In the genomic region with DNA sequence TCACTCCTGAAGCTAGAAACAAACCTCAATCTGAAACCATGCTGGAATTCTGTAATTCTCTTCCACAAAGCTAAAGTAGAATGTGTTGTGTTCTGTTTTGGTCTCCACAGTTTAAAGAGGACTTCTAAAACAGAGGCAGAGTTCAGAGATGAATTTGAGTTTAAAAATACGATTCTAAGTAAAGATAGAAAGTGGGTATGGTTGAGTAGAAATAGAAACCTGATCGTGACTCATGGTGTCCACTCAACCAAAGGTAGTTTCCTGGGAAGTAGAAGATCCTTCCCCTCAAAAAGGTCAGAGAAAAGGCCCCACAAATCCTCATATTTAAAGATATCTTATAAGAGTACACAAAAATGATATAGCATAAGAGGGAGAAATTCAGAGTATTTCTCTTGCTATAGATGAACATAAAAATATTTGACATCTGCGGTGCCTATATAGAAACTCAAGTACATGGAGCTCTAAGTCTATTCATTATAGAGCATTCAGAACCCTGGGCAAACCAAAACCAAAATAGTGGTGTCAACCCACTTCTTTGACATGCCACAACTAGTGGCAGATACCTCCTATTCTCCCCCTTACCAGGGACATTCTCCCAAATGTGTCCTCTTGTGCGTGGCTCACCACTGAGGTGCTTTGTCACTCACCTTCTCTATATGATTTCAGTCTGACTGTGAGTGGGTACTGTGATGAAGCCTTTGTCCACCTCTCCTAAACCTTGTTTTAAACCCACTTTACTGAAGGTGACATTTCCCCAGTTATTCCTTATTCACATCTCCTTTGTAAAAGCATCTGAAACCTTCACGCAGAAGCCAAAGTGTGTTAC, we compare ENCODE assay signal across 1 cellular context.
TF ChIP-seq lines count a peak whose summit lies in the region.

No MANE protein-coding gene starts in this region.

TF ChIP-seq in GM12878, 131 proteins besides CTCF, POLR2A, EP300 and RAD21 (continued from another document):
- TF ChIP-seq, protein P1, sequence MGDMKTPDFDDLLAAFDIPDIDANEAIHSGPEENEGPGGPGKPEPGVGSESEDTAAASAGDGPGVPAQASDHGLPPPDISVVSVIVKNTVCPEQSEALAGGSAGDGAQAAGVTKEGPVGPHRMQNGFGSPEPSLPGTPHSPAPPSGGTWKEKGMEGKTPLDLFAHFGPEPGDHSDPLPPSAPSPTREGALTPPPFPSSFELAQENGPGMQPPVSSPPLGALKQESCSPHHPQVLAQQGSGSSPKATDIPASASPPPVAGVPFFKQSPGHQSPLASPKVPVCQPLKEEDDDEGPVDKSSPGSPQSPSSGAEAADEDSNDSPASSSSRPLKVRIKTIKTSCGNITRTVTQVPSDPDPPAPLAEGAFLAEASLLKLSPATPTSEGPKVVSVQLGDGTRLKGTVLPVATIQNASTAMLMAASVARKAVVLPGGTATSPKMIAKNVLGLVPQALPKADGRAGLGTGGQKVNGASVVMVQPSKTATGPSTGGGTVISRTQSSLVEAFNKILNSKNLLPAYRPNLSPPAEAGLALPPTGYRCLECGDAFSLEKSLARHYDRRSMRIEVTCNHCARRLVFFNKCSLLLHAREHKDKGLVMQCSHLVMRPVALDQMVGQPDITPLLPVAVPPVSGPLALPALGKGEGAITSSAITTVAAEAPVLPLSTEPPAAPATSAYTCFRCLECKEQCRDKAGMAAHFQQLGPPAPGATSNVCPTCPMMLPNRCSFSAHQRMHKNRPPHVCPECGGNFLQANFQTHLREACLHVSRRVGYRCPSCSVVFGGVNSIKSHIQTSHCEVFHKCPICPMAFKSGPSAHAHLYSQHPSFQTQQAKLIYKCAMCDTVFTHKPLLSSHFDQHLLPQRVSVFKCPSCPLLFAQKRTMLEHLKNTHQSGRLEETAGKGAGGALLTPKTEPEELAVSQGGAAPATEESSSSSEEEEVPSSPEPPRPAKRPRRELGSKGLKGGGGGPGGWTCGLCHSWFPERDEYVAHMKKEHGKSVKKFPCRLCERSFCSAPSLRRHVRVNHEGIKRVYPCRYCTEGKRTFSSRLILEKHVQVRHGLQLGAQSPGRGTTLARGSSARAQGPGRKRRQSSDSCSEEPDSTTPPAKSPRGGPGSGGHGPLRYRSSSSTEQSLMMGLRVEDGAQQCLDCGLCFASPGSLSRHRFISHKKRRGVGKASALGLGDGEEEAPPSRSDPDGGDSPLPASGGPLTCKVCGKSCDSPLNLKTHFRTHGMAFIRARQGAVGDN (IDR thresholded peaks at IDR 0.05) = no peak
- TF ChIP-seq MEF2A (IDR thresholded peaks at IDR 0.05; ENCODE audit: insufficient read depth, low read depth, low read length) = peak; percentile 72
- TF ChIP-seq, protein P2, sequence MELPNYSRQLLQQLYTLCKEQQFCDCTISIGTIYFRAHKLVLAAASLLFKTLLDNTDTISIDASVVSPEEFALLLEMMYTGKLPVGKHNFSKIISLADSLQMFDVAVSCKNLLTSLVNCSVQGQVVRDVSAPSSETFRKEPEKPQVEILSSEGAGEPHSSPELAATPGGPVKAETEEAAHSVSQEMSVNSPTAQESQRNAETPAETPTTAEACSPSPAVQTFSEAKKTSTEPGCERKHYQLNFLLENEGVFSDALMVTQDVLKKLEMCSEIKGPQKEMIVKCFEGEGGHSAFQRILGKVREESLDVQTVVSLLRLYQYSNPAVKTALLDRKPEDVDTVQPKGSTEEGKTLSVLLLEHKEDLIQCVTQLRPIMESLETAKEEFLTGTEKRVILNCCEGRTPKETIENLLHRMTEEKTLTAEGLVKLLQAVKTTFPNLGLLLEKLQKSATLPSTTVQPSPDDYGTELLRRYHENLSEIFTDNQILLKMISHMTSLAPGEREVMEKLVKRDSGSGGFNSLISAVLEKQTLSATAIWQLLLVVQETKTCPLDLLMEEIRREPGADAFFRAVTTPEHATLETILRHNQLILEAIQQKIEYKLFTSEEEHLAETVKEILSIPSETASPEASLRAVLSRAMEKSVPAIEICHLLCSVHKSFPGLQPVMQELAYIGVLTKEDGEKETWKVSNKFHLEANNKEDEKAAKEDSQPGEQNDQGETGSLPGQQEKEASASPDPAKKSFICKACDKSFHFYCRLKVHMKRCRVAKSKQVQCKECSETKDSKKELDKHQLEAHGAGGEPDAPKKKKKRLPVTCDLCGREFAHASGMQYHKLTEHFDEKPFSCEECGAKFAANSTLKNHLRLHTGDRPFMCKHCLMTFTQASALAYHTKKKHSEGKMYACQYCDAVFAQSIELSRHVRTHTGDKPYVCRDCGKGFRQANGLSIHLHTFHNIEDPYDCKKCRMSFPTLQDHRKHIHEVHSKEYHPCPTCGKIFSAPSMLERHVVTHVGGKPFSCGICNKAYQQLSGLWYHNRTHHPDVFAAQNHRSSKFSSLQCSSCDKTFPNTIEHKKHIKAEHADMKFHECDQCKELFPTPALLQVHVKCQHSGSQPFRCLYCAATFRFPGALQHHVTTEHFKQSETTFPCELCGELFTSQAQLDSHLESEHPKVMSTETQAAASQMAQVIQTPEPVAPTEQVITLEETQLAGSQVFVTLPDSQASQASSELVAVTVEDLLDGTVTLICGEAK (IDR thresholded peaks at IDR 0.05; ENCODE audit: borderline replicate concordance) = no peak
- TF ChIP-seq, protein P3, sequence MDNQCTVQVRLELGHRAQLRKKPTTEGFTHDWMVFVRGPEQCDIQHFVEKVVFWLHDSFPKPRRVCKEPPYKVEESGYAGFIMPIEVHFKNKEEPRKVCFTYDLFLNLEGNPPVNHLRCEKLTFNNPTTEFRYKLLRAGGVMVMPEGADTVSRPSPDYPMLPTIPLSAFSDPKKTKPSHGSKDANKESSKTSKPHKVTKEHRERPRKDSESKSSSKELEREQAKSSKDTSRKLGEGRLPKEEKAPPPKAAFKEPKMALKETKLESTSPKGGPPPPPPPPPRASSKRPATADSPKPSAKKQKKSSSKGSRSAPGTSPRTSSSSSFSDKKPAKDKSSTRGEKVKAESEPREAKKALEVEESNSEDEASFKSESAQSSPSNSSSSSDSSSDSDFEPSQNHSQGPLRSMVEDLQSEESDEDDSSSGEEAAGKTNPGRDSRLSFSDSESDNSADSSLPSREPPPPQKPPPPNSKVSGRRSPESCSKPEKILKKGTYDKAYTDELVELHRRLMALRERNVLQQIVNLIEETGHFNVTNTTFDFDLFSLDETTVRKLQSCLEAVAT (IDR thresholded peaks at IDR 0.05) = no peak
- no peak for TF ChIP-seq ZNF384 (IDR thresholded peaks at IDR 0.05; ENCODE audit: borderline replicate concordance, low read depth, low read length)
- TF ChIP-seq EED (IDR thresholded peaks at IDR 0.05; ENCODE audit: low read depth) = no peak
- TF ChIP-seq, protein P4, sequence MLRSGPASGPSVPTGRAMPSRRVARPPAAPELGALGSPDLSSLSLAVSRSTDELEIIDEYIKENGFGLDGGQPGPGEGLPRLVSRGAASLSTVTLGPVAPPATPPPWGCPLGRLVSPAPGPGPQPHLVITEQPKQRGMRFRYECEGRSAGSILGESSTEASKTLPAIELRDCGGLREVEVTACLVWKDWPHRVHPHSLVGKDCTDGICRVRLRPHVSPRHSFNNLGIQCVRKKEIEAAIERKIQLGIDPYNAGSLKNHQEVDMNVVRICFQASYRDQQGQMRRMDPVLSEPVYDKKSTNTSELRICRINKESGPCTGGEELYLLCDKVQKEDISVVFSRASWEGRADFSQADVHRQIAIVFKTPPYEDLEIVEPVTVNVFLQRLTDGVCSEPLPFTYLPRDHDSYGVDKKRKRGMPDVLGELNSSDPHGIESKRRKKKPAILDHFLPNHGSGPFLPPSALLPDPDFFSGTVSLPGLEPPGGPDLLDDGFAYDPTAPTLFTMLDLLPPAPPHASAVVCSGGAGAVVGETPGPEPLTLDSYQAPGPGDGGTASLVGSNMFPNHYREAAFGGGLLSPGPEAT (IDR thresholded peaks at IDR 0.05; ENCODE audit: low read depth) = no peak
- TF ChIP-seq NR2C2 (IDR thresholded peaks at IDR 0.05; ENCODE audit: borderline replicate concordance, control insufficient read depth, insufficient read length, low read depth) = no peak
- TF ChIP-seq ZSCAN29 (IDR thresholded peaks at IDR 0.05) = no peak
- TF ChIP-seq ZBED1 (IDR thresholded peaks at IDR 0.05; ENCODE audit: borderline replicate concordance) = no peak
- TF ChIP-seq SMC3 (IDR thresholded peaks at IDR 0.05; ENCODE audit: borderline replicate concordance, low read length) = no peak
- TF ChIP-seq NFIC (IDR thresholded peaks at IDR 0.05; ENCODE audit: low read depth, low read length) = peak; percentile 25; the same call in 1 of the 2 replicates
